ENCODE assay signal across 8 cellular contexts in genomic region chr5:10248378-10249260, GRCh38. TPM values are rescaled to one million over a fixed set of nuclear protein-coding genes. Genes with fewer than 3 reads are reported as not detected.
DNase-seq lines count a peak whose midpoint lies in the region; ATAC-seq and TF ChIP-seq lines count a peak whose summit lies in the region.

No MANE protein-coding gene starts in this region.

- intact Hi-C loops in mammary epithelial cell (cut with micrococcal nuclease), result no loop called here

- H3K4me3 ChIP-seq in mammary epithelial cell (replicated peaks in 1 of 3; ENCODE audit: insufficient read depth in 1 of 3, low read depth in 2 of 3, low read length in 3 of 3), result peak overlapping the region; percentile 81 to 89 (median 87)
- H3K4me3 ChIP-seq in mucosa of rectum (ENCODE audit: low read length in 2 of 2), result peak overlapping the region; percentile 86 to 98

- in situ Hi-C loops in mammary epithelial cell (cut with MboI; ENCODE audit: low sequenced_read_pairs in 2 of 2), result no loop called here

- H3K79me2 ChIP-seq in mammary epithelial cell (ENCODE audit: insufficient read depth, low read length), result peaks cover 61% of the 10 kb centered on the region

- dilution Hi-C loops in mammary epithelial cell (cut with HindIII; ENCODE audit: low sequenced_read_pairs), result no loop called here

- H3K9me3 ChIP-seq in KOPT-K1 (ENCODE audit: insufficient read depth, low read length, poor library complexity, severe bottlenecking) (no peaks in the 10 kb centered on the region), mammary epithelial cell (replicated peaks; ENCODE audit: insufficient read depth, low read length) (no peaks in the 10 kb centered on the region), mucosa of rectum (ENCODE audit: control insufficient read depth in 2 of 2, low read length in 2 of 2) (no peaks in the 10 kb centered on the region)

- H3K9ac ChIP-seq in mammary epithelial cell (ENCODE audit: insufficient read depth, low read length) (peak overlapping the region; percentile 97), mucosa of rectum (ENCODE audit: low read depth in 1 of 2, low read length in 2 of 2) (peak overlapping the region; percentile 70 to 82)

- TF ChIP-seq CTCF in C4-2B (conservative IDR thresholded peaks at IDR 0.05) (no peak), mammary epithelial cell (conservative IDR thresholded peaks at IDR 0.05 in 1 of 2, IDR thresholded peaks at IDR 0.05 in 1 of 2; ENCODE audit: extremely low read depth in 1 of 2, insufficient read depth in 1 of 2, low read depth in 1 of 2, low read length in 2 of 2) (no peak)

- peaks cover 22% of the 10 kb centered on the region for H3K36me3 ChIP-seq in KOPT-K1 (ENCODE audit: insufficient read depth, low read length)
- peaks cover 2% of the 10 kb centered on the region for H3K36me3 ChIP-seq in mammary epithelial cell (ENCODE audit: insufficient read depth, low read length)
- H3K36me3 ChIP-seq in mucosa of rectum (ENCODE audit: control insufficient read depth in 2 of 2, insufficient read depth in 2 of 2, low read length in 2 of 2), result peaks cover 0 to 5% of the 10 kb centered on the region in 2 donors

- H3K4me1 ChIP-seq in mammary epithelial cell (ENCODE audit: insufficient read depth, low read length), result peaks cover 9% of the 10 kb centered on the region
- H3K4me1 ChIP-seq in mucosa of rectum (ENCODE audit: control insufficient read depth in 2 of 2, insufficient read depth in 2 of 2, low read length in 2 of 2), result peaks cover 20 to 23% of the 10 kb centered on the region in 2 donors

- no peak overlapping the region for H2AFZ ChIP-seq in mammary epithelial cell (ENCODE audit: low read depth, low read length)

- H3K27ac ChIP-seq in C4-2B (peak overlapping the region; percentile 95), KOPT-K1 (ENCODE audit: low read depth, low read length, poor library complexity, severe bottlenecking) (peak overlapping the region; percentile 96), mammary epithelial cell (ENCODE audit: insufficient read depth, low read depth, low read length) (peak overlapping the region; percentile 98), mucosa of rectum (ENCODE audit: low read depth in 2 of 2, low read length in 2 of 2) (no peak overlapping the region)

- H3K4me2 ChIP-seq in mammary epithelial cell (ENCODE audit: insufficient read depth, low read depth, low read length), result peak overlapping the region; percentile 92

- no TSS peak for BruUV-seq in mammary epithelial cell (replicated peaks; lab: Mats Ljungman, UMichigan)

- WGBS in mammary epithelial cell (ENCODE audit: low coverage, missing lambda C conversion rate), result 75% methylated on average over 22 of the region's 29 CpGs

- DNase-seq in mammary epithelial cell (no peak), GM03348 (ENCODE audit: low spot score) (no peak), NCI-H2029 treated with DMSO at 0.1 percent for 48 hours (lab: John Stamatoyannopoulos, UW) (no peak), dermis blood vessel endothelial cell (no peak)

- CTCF ChIA-PET in mammary epithelial cell (lab: Charles Lee; ENCODE audit: low non-redundant PET), result no interaction called here

- ATAC-seq in GM19438 (IDR thresholded peaks at IDR 0.05; ENCODE audit: low read depth, unreplicated experiment), result peak; percentile 2

- H4K20me1 ChIP-seq in mammary epithelial cell (ENCODE audit: insufficient read depth, low read length), result peaks cover 2% of the 10 kb centered on the region

- H3K27me3 ChIP-seq in mammary epithelial cell (ENCODE audit: insufficient read depth, low read length), result no peaks in the 10 kb centered on the region
- no peaks in the 10 kb centered on the region for H3K27me3 ChIP-seq in mucosa of rectum (ENCODE audit: control insufficient read depth in 2 of 2, insufficient read depth in 2 of 2, low read length in 2 of 2)

RNA-seq across cellular contexts. Expression of gene ATPSCKMT, which starts 1.1 kb away (rescaled TPM):
- 10 to 100 TPM; 15.7 to 19.2 TPM for total RNA-seq in mammary epithelial cell
- 17.7 TPM for polyA plus RNA-seq in mammary epithelial cell
- 16.3 TPM for polyA minus RNA-seq in mammary epithelial cell
- total RNA-seq in dermis blood vessel endothelial cell, result 28.3 and 35.9 TPM in 2 replicates

RNA-seq across cellular contexts. Expression of gene CCT5, which starts 1.5 kb away (rescaled TPM):
- total RNA-seq in mammary epithelial cell (100 to 1,000 TPM; 270 to 303 TPM), dermis blood vessel endothelial cell (663 and 731 TPM in 2 replicates)
- 542 TPM for polyA plus RNA-seq in mammary epithelial cell
- 413 TPM for polyA minus RNA-seq in mammary epithelial cell

RNA-seq across cellular contexts. Expression of gene CMBL, which starts 59.1 kb away (rescaled TPM):
- 10 to 100 TPM in 1 of 2 donors, 1 to 10 TPM in 1; 2.5 to 17.3 TPM for total RNA-seq in mammary epithelial cell
- polyA plus RNA-seq in mammary epithelial cell, result 28.8 TPM
- 37.3 TPM for polyA minus RNA-seq in mammary epithelial cell
- 3.6 and 6.3 TPM in 2 replicates for total RNA-seq in dermis blood vessel endothelial cell

Comparison
In these comparisons a context has a peak if more than half of its experiments do, and no peak if none do; other contexts are left out.
1. H3K27ac ChIP-seq: peak in C4-2B (single experiment), KOPT-K1 (single experiment) and mammary epithelial cell (single experiment); none in mucosa of rectum (0 of 2).